Comparison of ENCODE assay signal across 13 cellular contexts in genomic region chr1:10598088-10598712, GRCh38.
DNase-seq lines count a peak whose midpoint lies in the region; ATAC-seq lines count a peak whose summit lies in the region.
"Had no signal": no experiment of that assay in that cellular context is flagged by ENCODE, and none has a peak within 500 bp of the region (broad histone marks: within the 10 kb centered on the region; RNA-seq: fewer than 3 reads in every experiment).

No MANE protein-coding gene starts in this region.

- no peak for ATAC-seq in stimulated activated naive CD8-positive, alpha-beta T cell treated with anti-CD3 and anti-CD28 coated beads, Interleukin-15, amount 100 ng/mL, for 72 hours
- ATAC-seq in GM21529 (IDR thresholded peaks at IDR 0.05; ENCODE audit: unreplicated experiment) (no peak), GM18858 (IDR thresholded peaks at IDR 0.05; ENCODE audit: unreplicated experiment) (no peak)

- DNase-seq in DMS53 (lab: John Stamatoyannopoulos, UW) (peak; percentile 38), DMS53 treated with DMSO at 0.1 percent for 48 hours (lab: John Stamatoyannopoulos, UW; ENCODE audit: unreplicated experiment) (no peak), NCI-H2171 (lab: John Stamatoyannopoulos, UW) (peak; percentile 41), epithelial cell of prostate (ENCODE audit: low read depth, low spot score) (no peak), putamen (ENCODE audit: low spot score) (peak; percentile 25)
- DNase-seq in stimulated activated naive CD8-positive, alpha-beta T cell treated with anti-CD3 and anti-CD28 coated beads, Interleukin-15, amount 100 ng/mL, for 72 hours, result no peak
- DNase-seq: activated B cell treated with CpG ODN at 0.5 μM for 24 hours; activated naive CD4-positive, alpha-beta T cell treated with anti-CD3 and anti-CD28 coated beads, Interleukin-2, amount 50 U/mL, for 16 hours; stimulated activated CD4-positive, alpha-beta T cell treated with anti-CD3 and anti-CD28 coated beads, Interleukin-4, amount 100 ng/mL, for 4 hours; thyroid gland had no signal

- no peaks in the 10 kb centered on the region for H3K4me1 Mint-ChIP-seq in stimulated activated naive CD8-positive, alpha-beta T cell treated with anti-CD3 and anti-CD28 coated beads, Interleukin-15, amount 100 ng/mL, for 72 hours

- no peaks in the 10 kb centered on the region for H3K9me3 Mint-ChIP-seq in stimulated activated naive CD8-positive, alpha-beta T cell treated with anti-CD3 and anti-CD28 coated beads, Interleukin-15, amount 100 ng/mL, for 72 hours
- H3K9me3 Mint-ChIP-seq: activated B cell treated with CpG ODN at 0.5 μM for 24 hours; dendritic cell treated with granulocyte-macrophage colony-stimulating factor and Interleukin-4, amounts not matched to agents 40 ng/mL and 50 ng/mL, for 4 days had no signal

- H3K27ac Mint-ChIP-seq in stimulated activated naive CD8-positive, alpha-beta T cell treated with anti-CD3 and anti-CD28 coated beads, Interleukin-15, amount 100 ng/mL, for 72 hours, result no peak overlapping the region
- H3K27ac Mint-ChIP-seq: activated B cell treated with CpG ODN at 0.5 μM for 24 hours; dendritic cell treated with granulocyte-macrophage colony-stimulating factor and Interleukin-4, amounts not matched to agents 40 ng/mL and 50 ng/mL, for 4 days had no signal

- H3K27me3 Mint-ChIP-seq in stimulated activated naive CD8-positive, alpha-beta T cell treated with anti-CD3 and anti-CD28 coated beads, Interleukin-15, amount 100 ng/mL, for 72 hours, result no peaks in the 10 kb centered on the region
- H3K27me3 Mint-ChIP-seq: activated B cell treated with CpG ODN at 0.5 μM for 24 hours; dendritic cell treated with granulocyte-macrophage colony-stimulating factor and Interleukin-4, amounts not matched to agents 40 ng/mL and 50 ng/mL, for 4 days had no signal

- H3K27ac ChIP-seq in epithelial cell of prostate, result peak overlapping the region; percentile 78

- H3K4me3 Mint-ChIP-seq in stimulated activated naive CD8-positive, alpha-beta T cell treated with anti-CD3 and anti-CD28 coated beads, Interleukin-15, amount 100 ng/mL, for 72 hours, result no peak overlapping the region
- H3K4me3 Mint-ChIP-seq: activated B cell treated with CpG ODN at 0.5 μM for 24 hours; dendritic cell treated with granulocyte-macrophage colony-stimulating factor and Interleukin-4, amounts not matched to agents 40 ng/mL and 50 ng/mL, for 4 days had no signal

Comparison
In these comparisons a context has a peak if more than half of its experiments do, and no peak if none do; other contexts are left out.
1. DNase-seq: peak in DMS53 (single experiment), NCI-H2171 (single experiment) and putamen (single experiment); none in DMS53 treated with DMSO at 0.1 percent for 48 hours (single experiment), epithelial cell of prostate (single experiment) and stimulated activated naive CD8-positive, alpha-beta T cell treated with anti-CD3 and anti-CD28 coated beads, Interleukin-15, amount 100 ng/mL, for 72 hours (0 of 2).